In genomic region chr10:73907841-73908517, GRCh38 we compare ENCODE assay signal across 8 cellular contexts. TPM values are rescaled to one million over a fixed set of nuclear protein-coding genes. Genes with fewer than 3 reads are reported as not detected.
DNase-seq lines count a peak whose midpoint lies in the region; ATAC-seq and TF ChIP-seq lines count a peak whose summit lies in the region.

No MANE protein-coding gene starts in this region.

- peaks cover 11% of the 10 kb centered on the region for H3K36me3 Mint-ChIP-seq in T-helper 2 cell treated with Interferon-gamma antibody and Interleukin-4, amounts not matched to agents 5 μg/mL and 100 μg/mL, for 36 hours (ENCODE audit: low read depth)
- H3K36me3 Mint-ChIP-seq in activated T-helper 1 cell treated with anti-CD3 and anti-CD28 coated beads, Interleukin-12 subunit alpha, Interleukin-12 subunit beta, Interleukin-2, Interleukin-4 antibody, amounts not matched to agents 30 ng/mL and 10 ng/mL and 1 ng/mL, durations not matched to agents 14 hours and 24 hours and 36 hours (ENCODE audit: low read depth) = no peaks in the 10 kb centered on the region

- TF ChIP-seq EP300 in suprapubic skin (IDR thresholded peaks at IDR 0.05) = no peak

- H3K4me1 ChIP-seq in hepatocyte (ENCODE audit: insufficient read depth) (peaks cover 48% of the 10 kb centered on the region), suprapubic skin (peaks cover 66% of the 10 kb centered on the region), Karpas-422 (ENCODE audit: low read length) (peaks cover 24% of the 10 kb centered on the region)

- H3K79me2 ChIP-seq in hepatocyte = no peaks in the 10 kb centered on the region
- no peaks in the 10 kb centered on the region for H3K79me2 ChIP-seq in Karpas-422 (ENCODE audit: low read length)

- H3K9me2 ChIP-seq in hepatocyte (replicated peaks; ENCODE audit: insufficient read depth) = no peaks in the 10 kb centered on the region
- no peaks in the 10 kb centered on the region for H3K9me2 ChIP-seq in Karpas-422 (replicated peaks; ENCODE audit: insufficient read depth, low read length)

- peak overlapping the region; percentile 82 for H3K4me3 Mint-ChIP-seq in T-helper 2 cell treated with Interferon-gamma antibody and Interleukin-4, amounts not matched to agents 5 μg/mL and 100 μg/mL, for 36 hours
- peak overlapping the region; percentile 31 for H3K4me3 Mint-ChIP-seq in activated T-helper 1 cell treated with anti-CD3 and anti-CD28 coated beads, Interleukin-12 subunit alpha, Interleukin-12 subunit beta, Interleukin-2, Interleukin-4 antibody, amounts not matched to agents 30 ng/mL and 10 ng/mL and 1 ng/mL, durations not matched to agents 14 hours and 24 hours and 36 hours

- intact Hi-C loops in activated T-helper 1 cell treated with anti-CD3 and anti-CD28 coated beads, Interleukin-12 subunit alpha, Interleukin-12 subunit beta, Interleukin-2, Interleukin-4 antibody, amounts not matched to agents 30 ng/mL and 10 ng/mL and 1 ng/mL, durations not matched to agents 14 hours and 24 hours and 36 hours (cut with micrococcal nuclease) = loop anchor here (2.0 kb wide), 1 partner anchor 21 kb away; no protein-coding TSS in a partner anchor

- WGBS in hepatocyte (ENCODE audit: low lambda C conversion rate, missing lambda C conversion rate) = 69% methylated on average over 6 of the region's 6 CpGs
- 75% methylated on average over 6 of the region's 6 CpGs for WGBS in suprapubic skin

- no peak for DNase-seq in T-helper 2 cell treated with Interferon-gamma antibody and Interleukin-4, amounts not matched to agents 5 μg/mL and 100 μg/mL, for 36 hours (ENCODE audit: low spot score)
- DNase-seq in T-helper 2 cell (no peak), hepatocyte (ENCODE audit: low spot score) (no peak), suprapubic skin (ENCODE audit: low spot score in 2 of 2) (peak in 1 of 2 donors; percentile 80), Karpas-422 (no peak), NCI-H2107 treated with DMSO at 0.1 percent for 48 hours (lab: John Stamatoyannopoulos, UW; ENCODE audit: unreplicated experiment) (no peak)
- DNase-seq in activated T-helper 1 cell treated with anti-CD3 and anti-CD28 coated beads, Interleukin-12 subunit alpha, Interleukin-12 subunit beta, Interleukin-2, Interleukin-4 antibody, amounts not matched to agents 30 ng/mL and 10 ng/mL and 1 ng/mL, durations not matched to agents 14 hours and 24 hours and 36 hours (ENCODE audit: low spot score) = no peak

- H3K4me1 Mint-ChIP-seq in T-helper 2 cell treated with Interferon-gamma antibody and Interleukin-4, amounts not matched to agents 5 μg/mL and 100 μg/mL, for 36 hours (ENCODE audit: low read depth) = peaks cover 42% of the 10 kb centered on the region
- H3K4me1 Mint-ChIP-seq in activated T-helper 1 cell treated with anti-CD3 and anti-CD28 coated beads, Interleukin-12 subunit alpha, Interleukin-12 subunit beta, Interleukin-2, Interleukin-4 antibody, amounts not matched to agents 30 ng/mL and 10 ng/mL and 1 ng/mL, durations not matched to agents 14 hours and 24 hours and 36 hours (ENCODE audit: low read depth) = peaks cover 46% of the 10 kb centered on the region

- no peak for ATAC-seq in GM21528 (IDR thresholded peaks at IDR 0.05; ENCODE audit: low FRiP score, unreplicated experiment)

- H3K9ac ChIP-seq in Karpas-422 (ENCODE audit: low read length) = no peak overlapping the region

- no peak overlapping the region for H3K4me3 ChIP-seq in hepatocyte
- H3K4me3 ChIP-seq in suprapubic skin = no peak overlapping the region
- H3K4me3 ChIP-seq in Karpas-422 (ENCODE audit: low read length) = no peak overlapping the region

- peaks cover 6% of the 10 kb centered on the region for H3K27me3 ChIP-seq in hepatocyte
- H3K27me3 ChIP-seq in suprapubic skin = no peaks in the 10 kb centered on the region
- H3K27me3 ChIP-seq in Karpas-422 (ENCODE audit: low read length) = no peaks in the 10 kb centered on the region; the same call in 1 of the 2 replicates

- H3K9me3 Mint-ChIP-seq in T-helper 2 cell treated with Interferon-gamma antibody and Interleukin-4, amounts not matched to agents 5 μg/mL and 100 μg/mL, for 36 hours = no peaks in the 10 kb centered on the region
- H3K9me3 Mint-ChIP-seq in activated T-helper 1 cell treated with anti-CD3 and anti-CD28 coated beads, Interleukin-12 subunit alpha, Interleukin-12 subunit beta, Interleukin-2, Interleukin-4 antibody, amounts not matched to agents 30 ng/mL and 10 ng/mL and 1 ng/mL, durations not matched to agents 14 hours and 24 hours and 36 hours = no peaks in the 10 kb centered on the region

- H3K27ac Mint-ChIP-seq in T-helper 2 cell treated with Interferon-gamma antibody and Interleukin-4, amounts not matched to agents 5 μg/mL and 100 μg/mL, for 36 hours = peak overlapping the region; percentile 90
- peak overlapping the region; percentile 12 for H3K27ac Mint-ChIP-seq in activated T-helper 1 cell treated with anti-CD3 and anti-CD28 coated beads, Interleukin-12 subunit alpha, Interleukin-12 subunit beta, Interleukin-2, Interleukin-4 antibody, amounts not matched to agents 30 ng/mL and 10 ng/mL and 1 ng/mL, durations not matched to agents 14 hours and 24 hours and 36 hours

- H4K20me1 ChIP-seq in hepatocyte (ENCODE audit: insufficient read depth, poor library complexity, severe bottlenecking) (no peaks in the 10 kb centered on the region), Karpas-422 (ENCODE audit: insufficient read depth, low read depth, low read length) (no peaks in the 10 kb centered on the region)

- TF ChIP-seq CTCF in hepatocyte (IDR thresholded peaks at IDR 0.05; ENCODE audit: poor library complexity) (no peak), suprapubic skin (IDR thresholded peaks at IDR 0.05) (no peak)

- peaks cover 9% of the 10 kb centered on the region for H3K27me3 Mint-ChIP-seq in T-helper 2 cell treated with Interferon-gamma antibody and Interleukin-4, amounts not matched to agents 5 μg/mL and 100 μg/mL, for 36 hours (ENCODE audit: low read depth)
- peaks cover 35% of the 10 kb centered on the region for H3K27me3 Mint-ChIP-seq in activated T-helper 1 cell treated with anti-CD3 and anti-CD28 coated beads, Interleukin-12 subunit alpha, Interleukin-12 subunit beta, Interleukin-2, Interleukin-4 antibody, amounts not matched to agents 30 ng/mL and 10 ng/mL and 1 ng/mL, durations not matched to agents 14 hours and 24 hours and 36 hours (ENCODE audit: insufficient read depth)

- H3K36me3 ChIP-seq in hepatocyte (replicated peaks; ENCODE audit: insufficient read depth, low read depth) (no peaks in the 10 kb centered on the region), suprapubic skin (no peaks in the 10 kb centered on the region), Karpas-422 (ENCODE audit: insufficient read depth, low read length) (no peaks in the 10 kb centered on the region)

- H3K4me2 ChIP-seq in hepatocyte (no peak overlapping the region), Karpas-422 (ENCODE audit: low read depth, low read length, poor library complexity, severe bottlenecking) (no peak overlapping the region)

- H3K27ac ChIP-seq in hepatocyte (peak overlapping the region; percentile 78), suprapubic skin (peak overlapping the region; percentile 85), Karpas-422 (ENCODE audit: low read length) (no peak overlapping the region)

- TF ChIP-seq POLR2A in suprapubic skin (IDR thresholded peaks at IDR 0.05) = no peak

- H2AFZ ChIP-seq in hepatocyte (no peak overlapping the region), Karpas-422 (ENCODE audit: low read length) (no peak overlapping the region)

- H3K9me3 ChIP-seq in hepatocyte (ENCODE audit: low read depth) (no peaks in the 10 kb centered on the region), suprapubic skin (no peaks in the 10 kb centered on the region), Karpas-422 (ENCODE audit: low read length) (no peaks in the 10 kb centered on the region)

RNA-seq across cellular contexts. Expression of gene PLAU, which starts 3.0 kb away (rescaled TPM):
- 0.37 and 0.60 TPM in 2 replicates for total RNA-seq in activated T-helper 1 cell treated with anti-CD3 and anti-CD28 coated beads, Interleukin-12 subunit alpha, Interleukin-12 subunit beta, Interleukin-2, Interleukin-4 antibody, amounts not matched to agents 30 ng/mL and 10 ng/mL and 1 ng/mL, durations not matched to agents 14 hours and 24 hours and 36 hours
- total RNA-seq in hepatocyte = 2.8 and 5.2 TPM in 2 replicates
- polyA plus RNA-seq in hepatocyte = 10.4 and 11.1 TPM in 2 replicates
- total RNA-seq in suprapubic skin = 10 to 100 TPM in 2 of 4 donors, 1 to 10 TPM in 2; 8.4 to 19.1 (median 10.8) TPM
- total RNA-seq in Karpas-422 (2014; rRNA removed; shearing (Covaris generic); ENCODE audit: low replicate concordance) = 3.2 and 6.3 TPM in 2 replicates

RNA-seq across cellular contexts. Expression of gene CAMK2G, which starts 33.6 kb away (rescaled TPM):
- 15.9 and 18.7 TPM in 2 replicates for total RNA-seq in activated T-helper 1 cell treated with anti-CD3 and anti-CD28 coated beads, Interleukin-12 subunit alpha, Interleukin-12 subunit beta, Interleukin-2, Interleukin-4 antibody, amounts not matched to agents 30 ng/mL and 10 ng/mL and 1 ng/mL, durations not matched to agents 14 hours and 24 hours and 36 hours
- total RNA-seq in hepatocyte = 22.5 and 25.0 TPM in 2 replicates
- 5.2 and 5.9 TPM in 2 replicates for polyA plus RNA-seq in hepatocyte
- 10 to 100 TPM; 16.9 to 35.2 (median 20.6) TPM for total RNA-seq in suprapubic skin
- 28.2 and 33.5 TPM in 2 replicates for total RNA-seq in Karpas-422 (2014; rRNA removed; shearing (Covaris generic); ENCODE audit: low replicate concordance)
